11 cellular contexts compared by ENCODE assay signal in genomic region chr7:46603780-46604725, GRCh38.
A peak's percentile ranks its signal among the peaks of the same experiment; 100 is the strongest.
DNase-seq lines count a peak whose midpoint lies in the region; FAIRE-seq and TF ChIP-seq lines count a peak whose summit lies in the region.
"Had no signal": no experiment of that assay in that cellular context is flagged by ENCODE, and none has a peak within 500 bp of the region (broad histone marks: within the 10 kb centered on the region; RNA-seq: fewer than 3 reads in every experiment).

No MANE protein-coding gene starts in this region.

- TF ChIP-seq POLR2A in H54 (IDR thresholded peaks at IDR 0.05; ENCODE audit: low read depth, low read length): no peak

- H3K9me3 ChIP-seq in SJCRH30 (replicated peaks): no peaks in the 10 kb centered on the region

- no peak overlapping the region for H3K27ac ChIP-seq in SJCRH30

- no peak overlapping the region for H3K4me3 ChIP-seq in SJCRH30

- H3K4me3 Mint-ChIP-seq in type B pancreatic cell: no peak overlapping the region
- H3K4me3 Mint-ChIP-seq: effector memory CD8-positive, alpha-beta T cell had no signal

- H3K36me3 ChIP-seq in SJCRH30: no peaks in the 10 kb centered on the region

- no peak for TF ChIP-seq CTCF in type B pancreatic cell (conservative IDR thresholded peaks at IDR 0.05)

- no peaks in the 10 kb centered on the region for H3K4me1 ChIP-seq in SJCRH30

- H3K27ac Mint-ChIP-seq in type B pancreatic cell: peak overlapping the region; percentile 63
- H3K27ac Mint-ChIP-seq: effector memory CD8-positive, alpha-beta T cell had no signal

- H3K4me1 Mint-ChIP-seq in type B pancreatic cell (ENCODE audit: unreplicated experiment): peaks cover 24% of the 10 kb centered on the region

- DNase-seq in T1000 (lab: John Stamatoyannopoulos, UW): peak; percentile 36
- DNase-seq in fibroblast of the conjunctiva (ENCODE audit: low read depth): peak; percentile 51
- peak; percentile 88 for DNase-seq in myocyte (ENCODE audit: low read depth)
- no peak for DNase-seq in type B pancreatic cell (ENCODE audit: extremely low spot score, unreplicated experiment)
- no peak for DNase-seq in NCI-H774 (lab: John Stamatoyannopoulos, UW)
- DNase-seq in NOMO-1 treated with dmso at 0.1 percent for 144 hours (lab: John Stamatoyannopoulos, UW; ENCODE audit: unreplicated experiment): no peak
- DNase-seq in H54 (ENCODE audit: insufficient read length, low spot score): no peak
- no peak for DNase-seq in SJCRH30
- DNase-seq: activated CD8-positive, alpha-beta memory T cell treated with anti-CD3 and anti-CD28 coated beads, Interleukin-2, amount 50 U/mL, for 48 hours; effector memory CD8-positive, alpha-beta T cell had no signal

- H3K9me3 Mint-ChIP-seq in type B pancreatic cell: peaks cover 6% of the 10 kb centered on the region

- H3K27me3 ChIP-seq in SJCRH30: no peaks in the 10 kb centered on the region

- H3K27me3 Mint-ChIP-seq in type B pancreatic cell: no peaks in the 10 kb centered on the region
- H3K27me3 Mint-ChIP-seq: effector memory CD8-positive, alpha-beta T cell had no signal

- H3K36me3 Mint-ChIP-seq in type B pancreatic cell: no peaks in the 10 kb centered on the region

- no peak for FAIRE-seq in H54 (lab: Jason Lieb, UNC)
- FAIRE-seq: G401.6 had no signal

Comparison
In these comparisons a context has a peak if more than half of its experiments do, and no peak if none do; other contexts are left out.
1. DNase-seq: peak in T1000 (single experiment), fibroblast of the conjunctiva (single experiment) and myocyte (single experiment); none in type B pancreatic cell (single experiment), NCI-H774 (single experiment), NOMO-1 treated with dmso at 0.1 percent for 144 hours (single experiment), H54 (single experiment) and SJCRH30 (0 of 2).